Comparison of ENCODE assay signal across 1 cellular context in genomic region chr14:64986578-64987571, GRCh38.
TF ChIP-seq lines count a peak whose summit lies in the region.

FNTB (plus strand) TSS chr14:64986895; CDS start chr14:64986954, 59 bp downstream.

TF ChIP-seq in K562, 482 proteins besides CTCF, POLR2A, EP300 and RAD21 (continued from another document and continues in another):
- TF ChIP-seq ZNF407 (IDR thresholded peaks at IDR 0.05; ENCODE audit: low read depth) (peak; percentile 99), BRD4 (IDR thresholded peaks at IDR 0.05) (no peak), SUPT5H (IDR thresholded peaks at IDR 0.05) (peak; percentile 82), POU5F1 (IDR thresholded peaks at IDR 0.05; ENCODE audit: borderline replicate concordance, low read depth, low read length, partially characterized antibody) (peak; percentile 92), TEAD4 (IDR thresholded peaks at IDR 0.05; ENCODE audit: low read length) (peak; percentile 26; the same call in 1 of the 2 replicates), TEAD4 (CRISPR knock-in tag; IDR thresholded peaks at IDR 0.05; ENCODE audit: borderline replicate concordance) (no peak), HCFC1 (IDR thresholded peaks at IDR 0.05; ENCODE audit: low read depth, low read length) (peak; percentile 91), MTA3 (IDR thresholded peaks at IDR 0.05; ENCODE audit: borderline replicate concordance) (peak; percentile 99), NFIC (IDR thresholded peaks at IDR 0.05) (peak; percentile 60), KLF13 (tag; IDR thresholded peaks at IDR 0.05; ENCODE audit: borderline replicate concordance, low read depth) (peak; percentile 53; the same call in 1 of the 2 replicates), CXXC5 (CRISPR knock-in tag; IDR thresholded peaks at IDR 0.05) (peak; percentile 84), ZNF395 (CRISPR knock-in tag; IDR thresholded peaks at IDR 0.05) (peak; percentile 72; the same call in 1 of the 2 replicates), NFIX (CRISPR knock-in tag; IDR thresholded peaks at IDR 0.05; ENCODE audit: low read depth) (no peak), U2AF2 (optimal IDR thresholded peaks at IDR 0.05; ENCODE audit: low read depth, low read length) (no peak), JUN (IDR thresholded peaks at IDR 0.05; ENCODE audit: borderline replicate concordance, low read depth, low read length) (0 out of 2 replicates have a peak, but pooled peaks have one; percentile 7), JUN (CRISPR knock-in tag; IDR thresholded peaks at IDR 0.05; ENCODE audit: borderline replicate concordance) (no peak), NELFE (IDR thresholded peaks at IDR 0.05; ENCODE audit: insufficient read depth, insufficient read length) (no peak), CEBPB (tag; IDR thresholded peaks at IDR 0.05) (peak; percentile 88), BCOR (IDR thresholded peaks at IDR 0.05) (peak; percentile 58; the same call in 1 of the 2 replicates), HSF4 (CRISPR knock-in tag; IDR thresholded peaks at IDR 0.05; ENCODE audit: borderline replicate concordance) (0 out of 2 replicates have a peak, but pooled peaks have one; percentile 38), ZNF592 (IDR thresholded peaks at IDR 0.05) (peak; percentile 44; the same call in 1 of the 2 replicates), MAFF (IDR thresholded peaks at IDR 0.05; ENCODE audit: low read length) (no peak), E2F3 (CRISPR knock-in tag; IDR thresholded peaks at IDR 0.05) (peak; percentile 15; the same call in 1 of the 2 replicates), TRIM28 (IDR thresholded peaks at IDR 0.05) (0 out of 2 replicates have a peak, but pooled peaks have one; percentile 41), NR2C2 (CRISPR knock-in tag; IDR thresholded peaks at IDR 0.05) (0 out of 2 replicates have a peak, but pooled peaks have one; percentile 30), NR2C2 (tag; IDR thresholded peaks at IDR 0.05) (peak; percentile 53; the same call in 1 of the 2 replicates), PRDM10 (IDR thresholded peaks at IDR 0.05; ENCODE audit: partially characterized antibody) (peak; percentile 31), TAF9B (IDR thresholded peaks at IDR 0.05; ENCODE audit: partially characterized antibody) (peak; percentile 72), PREB (CRISPR knock-in tag; IDR thresholded peaks at IDR 0.05) (no peak), RBFOX2 (IDR thresholded peaks at IDR 0.05; ENCODE audit: low read depth, low read length) (peak; percentile 80), MCM7 (IDR thresholded peaks at IDR 0.05) (peak in 1 of 2 experiments; percentile 84; a peak in 1 of 4 replicates), E2F4 (CRISPR knock-in tag; IDR thresholded peaks at IDR 0.05; ENCODE audit: low read depth) (peak; percentile 80; the same call in 1 of the 2 replicates), SMARCB1 (IDR thresholded peaks at IDR 0.05; ENCODE audit: insufficient read length, low read depth) (no peak), OTX1 (CRISPR knock-in tag; IDR thresholded peaks at IDR 0.05) (0 out of 2 replicates have a peak, but pooled peaks have one; percentile 46), E2F5 (CRISPR knock-in tag; IDR thresholded peaks at IDR 0.05) (no peak), NBN (IDR thresholded peaks at IDR 0.05; ENCODE audit: low read depth) (peak; percentile 63; the same call in 1 of the 2 replicates), KDM5B (IDR thresholded peaks at IDR 0.05; ENCODE audit: insufficient replicate concordance, low read depth, low read length) (peak; percentile 76), RCOR1 (IDR thresholded peaks at IDR 0.05; ENCODE audit: borderline replicate concordance in 1 of 2, low read depth in 2 of 2, low read length in 2 of 2) (0 out of 4 replicates have a peak, but pooled peaks of 1 of the 2 experiments have one; percentile 9), DACH1 (IDR thresholded peaks at IDR 0.05; ENCODE audit: partially characterized antibody) (no peak)
